In the genomic region with DNA sequence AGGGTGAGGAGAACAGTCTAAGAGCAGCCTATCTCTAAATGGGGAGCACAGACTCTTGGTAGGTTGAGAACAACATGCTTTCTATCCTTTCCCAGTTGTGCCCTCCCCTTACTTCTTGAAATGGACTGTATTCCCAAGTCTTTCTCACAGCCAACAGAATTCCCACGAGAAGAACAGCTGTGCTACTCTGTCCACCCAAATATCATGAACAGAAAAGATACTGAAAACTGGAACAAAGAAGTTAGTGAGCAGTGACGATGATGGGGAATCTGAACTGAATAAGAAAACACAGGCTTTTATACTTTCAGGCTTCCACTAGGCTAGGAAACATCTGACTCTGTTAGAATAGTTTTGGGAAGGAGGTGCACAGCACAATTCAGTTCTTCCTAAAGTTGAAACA, we compare ENCODE assay signal across 6 cellular contexts. TPM values are rescaled to one million over a fixed set of nuclear protein-coding genes. Genes with fewer than 3 reads are reported as not detected.
DNase-seq lines count a peak whose midpoint lies in the region; ATAC-seq and TF ChIP-seq lines count a peak whose summit lies in the region.

No MANE protein-coding gene starts in this region.

- peak overlapping the region; percentile 12 to 97 (median 90); a peak in 21 of 22 replicates for H3K27ac ChIP-seq in BLaER1 treated with 17β-estradiol and CSF1 and Interleukin-3, amounts not matched to agents 10 nM and 100 nM
- H3K27ac ChIP-seq in RWPE2 (ENCODE audit: poor library complexity, severe bottlenecking) (peak overlapping the region; percentile 79), adrenal gland (peak overlapping the region in 2 of 5 donors; percentile 52 to 97)

- 18 to 32% (median 22%) methylated on average over 2 of the region's 2 CpGs for WGBS in adrenal gland, 4 donors

- no peak for ATAC-seq in RWPE2 (ENCODE audit: low read depth)
- no peak for ATAC-seq in GM21381 (IDR thresholded peaks at IDR 0.05; ENCODE audit: unreplicated experiment)

- peak overlapping the region; percentile 84 to 98 (median 93) for H3K4me2 ChIP-seq in BLaER1 treated with 17β-estradiol and CSF1 and Interleukin-3, amounts not matched to agents 10 nM and 100 nM

- H3K4me3 Mint-ChIP-seq in immature natural killer cell, result peak overlapping the region; percentile 19 to 96 (median 47)

- no peak for TF ChIP-seq POLR2A in adrenal gland (IDR thresholded peaks at IDR 0.05)

- DNase-seq in RWPE2 (ENCODE audit: low spot score) (no peak), immature natural killer cell (no peak), NCI-H2107 (lab: John Stamatoyannopoulos, UW) (no peak), adrenal gland (no peak)

- peaks cover 83% of the 10 kb centered on the region in 2 donors for H3K4me1 Mint-ChIP-seq in immature natural killer cell

- intact Hi-C loops in adrenal gland (cut with DNase I), result loop anchor here in 1 of 2 donors (10.0 kb wide), 1 partner anchor 77 kb away; the partner anchor contains the start of gene ATP5F1B

- TF ChIP-seq CTCF in RWPE2 (IDR thresholded peaks at IDR 0.05; ENCODE audit: poor library complexity, severe bottlenecking), result no peak
- TF ChIP-seq CTCF in adrenal gland (IDR thresholded peaks at IDR 0.05), result no peak

- H3K4me1 ChIP-seq in BLaER1 treated with 17β-estradiol and CSF1 and Interleukin-3, amounts not matched to agents 10 nM and 100 nM, result peaks cover 61 to 78% (median 70%) of the 10 kb centered on the region in 10 experiments
- H3K4me1 ChIP-seq in RWPE2 (ENCODE audit: insufficient read depth, poor library complexity, severe bottlenecking) (peaks cover 22% of the 10 kb centered on the region), adrenal gland (replicated peaks in 1 of 2) (peaks cover 33 to 48% of the 10 kb centered on the region in 2 donors)

- H3K4me3 ChIP-seq in BLaER1 treated with 17β-estradiol and CSF1 and Interleukin-3, amounts not matched to agents 10 nM and 100 nM, result peak overlapping the region; percentile 85 to 98 (median 88); a peak in 18 of 20 replicates
- H3K4me3 ChIP-seq in RWPE2 (ENCODE audit: severe bottlenecking) (no peak overlapping the region), adrenal gland (peak overlapping the region in 1 of 4 donors; percentile 64)

- H3K36me3 ChIP-seq in BLaER1 treated with 17β-estradiol and CSF1 and Interleukin-3, amounts not matched to agents 10 nM and 100 nM, result peaks cover 48 to 72% (median 67%) of the 10 kb centered on the region in 11 experiments
- H3K36me3 ChIP-seq in RWPE2 (ENCODE audit: low read depth) (peaks cover 65% of the 10 kb centered on the region), adrenal gland (replicated peaks in 1 of 2) (peaks cover 0 to 17% of the 10 kb centered on the region in 2 donors)

- H3K27me3 Mint-ChIP-seq in immature natural killer cell (ENCODE audit: low read depth in 3 of 3), result peaks cover 4 to 5% (median 4%) of the 10 kb centered on the region in 3 donors

- peak overlapping the region; percentile 22 to 96 (median 74) for H3K27ac Mint-ChIP-seq in immature natural killer cell

- H3K9me3 Mint-ChIP-seq in immature natural killer cell, result no peaks in the 10 kb centered on the region

- no peaks in the 10 kb centered on the region for H3K9me3 ChIP-seq in BLaER1 treated with 17β-estradiol and CSF1 and Interleukin-3, amounts not matched to agents 10 nM and 100 nM (replicated peaks in 1 of 11)
- H3K9me3 ChIP-seq in RWPE2 (ENCODE audit: severe bottlenecking), result no peaks in the 10 kb centered on the region
- H3K9me3 ChIP-seq in adrenal gland (replicated peaks in 1 of 3), result no peaks in the 10 kb centered on the region

- no peaks in the 10 kb centered on the region for H3K27me3 ChIP-seq in BLaER1 treated with 17β-estradiol and CSF1 and Interleukin-3, amounts not matched to agents 10 nM and 100 nM
- H3K27me3 ChIP-seq in RWPE2 (ENCODE audit: insufficient read depth, poor library complexity, severe bottlenecking) (no peaks in the 10 kb centered on the region), adrenal gland (no peaks in the 10 kb centered on the region)

- peak overlapping the region; percentile 90 to 99 (median 96); a peak in 21 of 22 replicates for H3K9ac ChIP-seq in BLaER1 treated with 17β-estradiol and CSF1 and Interleukin-3, amounts not matched to agents 10 nM and 100 nM

- peaks cover 0 to 7% (median 2%) of the 10 kb centered on the region in 3 donors for H3K36me3 Mint-ChIP-seq in immature natural killer cell

- peaks cover 63 to 78% (median 72%) of the 10 kb centered on the region in 11 experiments for H4K20me1 ChIP-seq in BLaER1 treated with 17β-estradiol and CSF1 and Interleukin-3, amounts not matched to agents 10 nM and 100 nM

RNA-seq across cellular contexts. Expression of gene NACA, which starts 3.4 kb away (rescaled TPM):
- 100 to 1,000 TPM; 662 to 819 (median 747) TPM for polyA plus RNA-seq in immature natural killer cell
- total RNA-seq in adrenal gland, result 1,000 to 10,000 TPM in 4 of 8 donors, 100 to 1,000 TPM in 4; 757 to 1,414 (median 1,036) TPM
- 1,000 to 10,000 TPM; 1,445 to 1,809 (median 1,599) TPM for polyA plus RNA-seq in adrenal gland

RNA-seq across cellular contexts. Expression of gene PRIM1, which starts 30.4 kb away (rescaled TPM):
- polyA plus RNA-seq in immature natural killer cell (10 to 100 TPM; 24.6 to 31.7 (median 27.4) TPM), adrenal gland (1 to 10 TPM; 1.3 to 7.2 (median 2.8) TPM)
- 1 to 10 TPM in 6 of 8 donors, under 1 TPM in 2; 0.78 to 7.8 (median 4.3) TPM for total RNA-seq in adrenal gland

RNA-seq across cellular contexts. Expression of gene PTGES3, which starts 33.6 kb away (rescaled TPM):
- polyA plus RNA-seq in immature natural killer cell, result 100 to 1,000 TPM; 175 to 222 (median 180) TPM
- total RNA-seq in adrenal gland, result 100 to 1,000 TPM in 4 of 8 donors, 10 to 100 TPM in 4; 47.3 to 171 (median 115) TPM
- polyA plus RNA-seq in adrenal gland, result 100 to 1,000 TPM in 1 of 3 donors, 10 to 100 TPM in 2; 49.1 to 296 (median 68.1) TPM

RNA-seq across cellular contexts. Expression of gene HSD17B6, which starts 41.4 kb away (rescaled TPM):
- polyA plus RNA-seq in immature natural killer cell (1 to 10 TPM in 1 of 3 donors, not detected in 2; 1.1 TPM), adrenal gland (1 to 10 TPM in 2 of 3 donors, under 1 TPM in 1; 0.37 to 5.3 (median 2.5) TPM)
- 1 to 10 TPM in 7 of 8 donors, not detected in 1; 1.1 to 7.2 (median 1.9) TPM for total RNA-seq in adrenal gland
